In the genomic region with DNA sequence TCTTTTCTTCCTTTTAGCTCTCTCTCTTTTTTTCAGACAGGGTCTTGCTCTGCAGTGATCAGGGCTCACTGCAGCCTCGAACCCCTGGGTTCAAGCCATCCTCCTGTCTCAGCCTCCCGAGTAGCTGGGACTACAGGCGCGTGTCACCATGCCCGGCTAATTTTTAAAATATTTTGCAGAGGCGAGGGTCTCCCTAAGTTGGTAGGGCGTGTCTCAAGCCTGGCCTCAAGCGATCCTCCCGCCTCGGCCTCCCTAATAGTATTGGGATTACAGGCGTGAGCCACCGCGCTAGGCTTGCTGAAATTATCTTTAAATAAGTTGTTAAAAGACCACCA, we compare ENCODE assay signal across 8 cellular contexts. TPM values are rescaled to one million over a fixed set of nuclear protein-coding genes. Genes with fewer than 3 reads are reported as not detected.
DNase-seq lines count a peak whose midpoint lies in the region; ATAC-seq and TF ChIP-seq lines count a peak whose summit lies in the region.

No MANE protein-coding gene starts in this region.

- H3K36me3 Mint-ChIP-seq in activated naive CD8-positive, alpha-beta T cell treated with anti-CD3 and anti-CD28 coated beads, Interleukin-2, amount 50 U/mL, for 24 hours (ENCODE audit: low read depth) = no peaks in the 10 kb centered on the region

- no peaks in the 10 kb centered on the region for H3K27me3 ChIP-seq in kidney epithelial cell (ENCODE audit: control insufficient read depth, insufficient read depth, low read length)
- H3K27me3 ChIP-seq in suprapubic skin = no peaks in the 10 kb centered on the region

- WGBS in suprapubic skin = 38% methylated on average over 13 of the region's 13 CpGs

- H3K4me3 ChIP-seq in kidney epithelial cell (ENCODE audit: low read depth, low read length) (peak overlapping the region; percentile 87), suprapubic skin (peak overlapping the region; percentile 73)

- H3K4me1 ChIP-seq in suprapubic skin = peaks cover 27% of the 10 kb centered on the region

- no peak for TF ChIP-seq CTCF in kidney epithelial cell (IDR thresholded peaks at IDR 0.05; ENCODE audit: insufficient read depth, low read length, poor library complexity, severe bottlenecking)
- TF ChIP-seq CTCF in suprapubic skin (IDR thresholded peaks at IDR 0.05) = no peak

- no peak for TF ChIP-seq POLR2A in suprapubic skin (IDR thresholded peaks at IDR 0.05)

- no peaks in the 10 kb centered on the region for H3K27me3 Mint-ChIP-seq in activated naive CD8-positive, alpha-beta T cell treated with anti-CD3 and anti-CD28 coated beads, Interleukin-2, amount 50 U/mL, for 24 hours

- no peaks in the 10 kb centered on the region for H3K9me3 ChIP-seq in suprapubic skin

- DNase-seq in NCI-H82 (lab: John Stamatoyannopoulos, UW) = peak; percentile 53
- no peak for DNase-seq in NCI-H82 treated with DMSO at 0.1 percent for 48 hours (lab: John Stamatoyannopoulos, UW; ENCODE audit: unreplicated experiment)
- no peak for DNase-seq in activated naive CD8-positive, alpha-beta T cell treated with anti-CD3 and anti-CD28 coated beads, Interleukin-2, amount 50 U/mL, for 24 hours
- no peak for DNase-seq in kidney epithelial cell (ENCODE audit: low read depth)
- no peak for DNase-seq in suprapubic skin (ENCODE audit: low spot score in 2 of 2)
- no peak for DNase-seq in AG08395 (ENCODE audit: low spot score)

- TF ChIP-seq EP300 in suprapubic skin (IDR thresholded peaks at IDR 0.05) = no peak

- H3K4me1 Mint-ChIP-seq in activated naive CD8-positive, alpha-beta T cell treated with anti-CD3 and anti-CD28 coated beads, Interleukin-2, amount 50 U/mL, for 24 hours = peaks cover 64% of the 10 kb centered on the region

- peak overlapping the region; percentile 95 for H3K4me3 Mint-ChIP-seq in activated naive CD8-positive, alpha-beta T cell treated with anti-CD3 and anti-CD28 coated beads, Interleukin-2, amount 50 U/mL, for 24 hours

- H3K9me3 Mint-ChIP-seq in activated naive CD8-positive, alpha-beta T cell treated with anti-CD3 and anti-CD28 coated beads, Interleukin-2, amount 50 U/mL, for 24 hours = peaks cover 8% of the 10 kb centered on the region

- H3K27ac ChIP-seq in suprapubic skin = peak overlapping the region; percentile 85

- ATAC-seq in activated naive CD8-positive, alpha-beta T cell treated with anti-CD3 and anti-CD28 coated beads, Interleukin-2, amount 50 U/mL, for 24 hours = no peak
- ATAC-seq in HG03565 (IDR thresholded peaks at IDR 0.05; ENCODE audit: unreplicated experiment) = no peak
- no peak for ATAC-seq in HG02588 (IDR thresholded peaks at IDR 0.05; ENCODE audit: unreplicated experiment)

- peak overlapping the region; percentile 87 for H3K27ac Mint-ChIP-seq in activated naive CD8-positive, alpha-beta T cell treated with anti-CD3 and anti-CD28 coated beads, Interleukin-2, amount 50 U/mL, for 24 hours

- H3K36me3 ChIP-seq in kidney epithelial cell (ENCODE audit: control insufficient read depth, insufficient read depth, low read length) (no peaks in the 10 kb centered on the region), suprapubic skin (no peaks in the 10 kb centered on the region)

RNA-seq across cellular contexts. Expression of gene SNX11, which starts 0.8 kb away (rescaled TPM):
- total RNA-seq in kidney epithelial cell = 18.1 and 24.7 TPM in 2 replicates
- total RNA-seq in suprapubic skin = 10 to 100 TPM in 3 of 4 donors, 1 to 10 TPM in 1; 8.4 to 16.4 (median 13.1) TPM

RNA-seq across cellular contexts. Expression of gene CBX1, which starts 5.5 kb away (rescaled TPM):
- 54.8 and 78.6 TPM in 2 replicates for total RNA-seq in kidney epithelial cell
- total RNA-seq in suprapubic skin = 10 to 100 TPM; 18.4 to 27.5 (median 22.3) TPM

RNA-seq across cellular contexts. Expression of gene NFE2L1, which starts 58.6 kb away (rescaled TPM):
- total RNA-seq in kidney epithelial cell = 228 TPM in 2 replicates
- 100 to 1,000 TPM in 2 of 4 donors, 10 to 100 TPM in 2; 89.9 to 250 (median 138) TPM for total RNA-seq in suprapubic skin
